ENCODE assay signal across 30 cellular contexts in the genomic region with DNA sequence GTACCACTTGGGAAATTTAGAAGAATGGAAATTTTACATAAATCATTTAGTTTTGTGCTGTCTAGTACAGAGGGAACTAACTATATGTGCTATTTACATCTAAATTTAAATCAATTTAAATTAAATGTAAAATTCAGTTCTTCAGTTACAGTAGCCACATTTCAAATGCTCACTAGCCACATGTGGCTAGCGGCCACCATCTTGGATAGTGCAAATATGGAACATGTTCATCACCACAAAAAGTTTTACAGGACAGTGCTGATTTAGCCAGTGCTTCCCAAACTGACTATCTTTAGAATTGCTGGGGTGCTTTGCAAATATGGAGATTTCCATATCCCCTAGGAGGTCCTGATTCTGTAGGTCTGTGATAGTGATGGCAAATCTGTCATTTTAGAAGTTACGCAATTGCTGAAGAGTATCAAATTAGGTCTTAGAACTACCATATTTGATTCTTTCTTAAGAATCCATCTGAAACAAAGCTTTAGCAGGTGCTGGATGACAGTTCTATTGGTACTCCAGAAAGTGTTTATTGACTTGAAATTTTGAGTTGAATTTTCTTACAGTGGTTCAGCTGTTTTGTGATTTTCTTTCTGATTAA.
"Had no signal": no experiment of that assay in that cellular context is flagged by ENCODE, and none has a peak within 500 bp of the region (broad histone marks: within the 10 kb centered on the region; RNA-seq: fewer than 3 reads in every experiment).

No MANE protein-coding gene starts in this region.

- H3K4me3 ChIP-seq: ovary, psoas muscle, skin epidermis, smooth muscle cell, spleen, suprapubic skin, testis, tibial artery, transverse colon, upper lobe of right lung, uterus had no signal

- H2AFZ ChIP-seq: parathyroid adenoma had no signal

- H3K36me3 ChIP-seq: neutrophil, ovary, suprapubic skin, transverse colon, upper lobe of right lung, uterus had no signal

- H3K27me3 ChIP-seq: neutrophil, ovary, spleen, suprapubic skin, testis, tibial artery, transverse colon, upper lobe of right lung, uterus had no signal

- ATAC-seq: naive thymus-derived CD8-positive, alpha-beta T cell; natural killer cell treated with Interleukin-12 subunit alpha and Interleukin-12 subunit beta and Interleukin-15 and Interleukin-18, amount 100 ng/mL, for 72 hours; right cardiac atrium; sciatic nerve; stimulated activated memory B cell treated with anti-CD40 and anti-IgM and Interleukin-4, amounts not matched to agents 10 μg/mL and 1 μg/mL and 100 μg/mL, for 72 hours; stimulated activated naive CD8-positive, alpha-beta T cell treated with anti-CD3 and anti-CD28 coated beads, Interleukin-15, amount 100 ng/mL, for 72 hours; stimulated activated naive CD8-positive, alpha-beta T cell treated with anti-CD3 and anti-CD28 coated beads, Interleukin-15, Interleukin-2, amounts not matched to agents 100 U/mL and 50 U/mL, for 24 hours; upper lobe of right lung had no signal

- H3K9me3 ChIP-seq: neutrophil, ovary, psoas muscle, suprapubic skin, testis, tibial artery, uterus had no signal

- DNase-seq: naive thymus-derived CD8-positive, alpha-beta T cell; nephron progenitor cell; nucleus accumbens; ovary; posterior cingulate gyrus; psoas muscle; right cardiac atrium; spleen; stimulated activated CD4-positive, alpha-beta T cell treated with anti-CD3 and anti-CD28 coated beads, Interleukin-12 subunit alpha, Interleukin-12 subunit beta, amount 100 ng/mL, for 4 hours; stimulated activated CD4-positive, alpha-beta T cell treated with anti-CD3 and anti-CD28 coated beads, Interleukin-1b, Interleukin-23, amount 100 ng/mL, for 48 hours; stimulated activated CD4-positive, alpha-beta T cell treated with anti-CD3 and anti-CD28 coated beads, Interleukin-4, amount 100 ng/mL, for 1 hour; stimulated activated CD4-positive, alpha-beta T cell treated with anti-CD3 and anti-CD28 coated beads, Interleukin-4, amount 100 ng/mL, for 4 hours; stimulated activated CD8-positive, alpha-beta memory T cell treated with anti-CD3 and anti-CD28 coated beads, Interleukin-4, amount 100 ng/mL, for 48 hours; stimulated activated naive CD4-positive, alpha-beta T cell; stimulated activated naive CD8-positive, alpha-beta T cell treated with anti-CD3 and anti-CD28 coated beads, Interleukin-15, amount 100 ng/mL, for 72 hours; stimulated activated naive CD8-positive, alpha-beta T cell treated with anti-CD3 and anti-CD28 coated beads, Interleukin-15, Interleukin-2, amounts not matched to agents 100 U/mL and 50 U/mL, for 24 hours; substantia nigra; testis; tibial artery; transverse colon; upper lobe of right lung; uterus had no signal

- H3K4me1 ChIP-seq: parathyroid adenoma, spleen, suprapubic skin, testis, upper lobe of right lung, uterus had no signal

- H3K4me2 ChIP-seq: smooth muscle cell had no signal

- H3K9ac ChIP-seq: parathyroid adenoma had no signal

- H3K27ac ChIP-seq: neutrophil, ovary, parathyroid adenoma, psoas muscle, skin epidermis, spleen, suprapubic skin, testis, tibial artery, upper lobe of right lung, uterus had no signal
